In the genomic region with DNA sequence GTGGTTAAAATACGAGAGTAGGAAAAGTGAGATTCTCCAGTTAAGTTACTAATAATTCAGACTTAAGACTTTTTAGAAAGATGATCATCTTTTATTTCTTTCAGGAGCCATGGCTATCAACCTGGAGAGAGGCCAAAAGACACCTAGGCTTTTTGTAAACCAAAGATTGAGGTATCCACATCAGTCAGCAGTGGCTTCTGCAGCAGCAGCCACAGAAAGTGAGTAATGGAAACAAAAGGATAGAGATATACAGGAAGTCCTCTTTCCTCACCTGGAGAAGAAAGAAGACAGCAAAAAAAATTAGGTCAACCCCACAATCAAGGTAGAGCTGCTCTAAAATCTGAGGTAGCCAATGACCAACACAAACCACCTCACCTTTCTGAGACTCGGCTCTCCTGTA, we compare ENCODE assay signal across 17 cellular contexts.
"Had no signal": no experiment of that assay in that cellular context is flagged by ENCODE, and none has a peak within 500 bp of the region (broad histone marks: within the 10 kb centered on the region; RNA-seq: fewer than 3 reads in every experiment).

No MANE protein-coding gene starts in this region.

- H3K27me3 Mint-ChIP-seq: progenitor cell of endocrine pancreas had no signal

- H3K27ac Mint-ChIP-seq: nephron, progenitor cell of endocrine pancreas had no signal

- ATAC-seq: pancreas, right cardiac atrium had no signal

- H3K4me3 Mint-ChIP-seq: nephron had no signal

- H3K4me1 Mint-ChIP-seq: nephron had no signal

- DNase-seq: effector CD8-positive, alpha-beta T cell; foreskin melanocyte; head of caudate nucleus; hippocampal formation; kidney glomerular epithelial cell; mammary epithelial cell; occipital lobe; pancreas; right cardiac atrium; small intestine; stimulated activated CD4-positive, alpha-beta T cell treated with anti-CD3 and anti-CD28 coated beads, Interleukin-12 subunit alpha, Interleukin-12 subunit beta, amount 100 ng/mL, for 4 hours; stimulated activated naive CD4-positive, alpha-beta T cell treated with Interleukin-2 at 50 U/mL for 16 hours; tibial artery; upper lobe of left lung; uterus had no signal
